ENCODE assay signal across 8 cellular contexts in the genomic region with DNA sequence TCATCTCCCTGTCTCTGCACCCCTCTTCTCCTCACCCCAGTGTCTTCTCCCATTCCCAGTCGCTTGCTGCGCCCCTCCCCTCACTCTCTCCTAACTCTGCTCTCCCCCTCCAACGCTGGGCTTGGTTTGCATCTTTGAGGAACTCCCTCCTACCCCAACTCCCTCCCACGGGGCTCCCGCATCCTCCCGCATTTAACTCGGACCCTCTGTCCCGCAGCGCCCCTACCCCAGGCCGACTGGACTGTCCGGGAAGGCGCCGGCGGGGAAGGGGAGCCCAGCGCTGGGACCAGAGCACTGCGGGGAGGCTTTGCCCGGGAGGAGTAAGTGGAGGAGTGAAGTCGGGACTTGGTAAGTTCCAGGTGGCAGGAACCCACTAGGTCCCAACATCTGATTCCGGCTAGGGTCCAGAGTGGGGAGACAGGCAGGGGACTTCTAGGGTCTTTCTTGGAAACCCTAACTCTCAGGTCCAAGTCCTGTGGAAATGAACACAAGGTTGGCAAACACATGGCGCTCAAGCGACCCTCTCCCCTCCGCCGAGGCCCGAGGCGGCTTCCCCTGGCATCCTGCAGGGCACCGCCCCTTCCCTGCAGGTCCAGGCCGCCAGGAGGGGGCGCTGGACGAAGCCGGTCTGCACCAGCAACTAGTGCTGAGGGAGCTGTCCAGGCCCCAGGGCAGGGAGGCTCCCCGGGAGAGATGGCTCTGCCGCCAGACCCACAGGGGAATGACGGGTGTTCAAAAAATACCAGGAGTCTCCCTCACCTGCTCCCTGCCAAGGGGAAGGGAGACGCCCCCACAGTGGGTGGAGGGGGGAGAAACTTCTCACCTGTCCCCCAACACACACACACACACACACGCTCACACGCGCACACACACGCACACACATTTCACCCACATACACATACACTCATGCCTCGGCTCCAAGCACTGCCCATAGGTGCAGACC. TPM values are rescaled to one million over a fixed set of nuclear protein-coding genes. Genes with fewer than 3 reads are reported as not detected.
A peak's percentile ranks its signal among the peaks of the same experiment; 100 is the strongest.
DNase-seq lines count a peak whose midpoint lies in the region; ATAC-seq and TF ChIP-seq lines count a peak whose summit lies in the region.

No MANE protein-coding gene starts in this region.

- POLR2A ChIA-PET in T-cell (lab: Charles Lee), result no interaction called here

- H3K4me1 ChIP-seq in ES-I3 (ENCODE audit: insufficient read depth, low read length) (peaks cover 5% of the 10 kb centered on the region; the same call in 1 of the 2 replicates), ascending aorta (peaks cover 0 to 4% of the 10 kb centered on the region in 2 donors)

- peak overlapping the region in 1 of 2 donors; percentile 20 for H3K4me3 ChIP-seq in ascending aorta
- peak overlapping the region; percentile 75 for H3K4me3 ChIP-seq in iPS-18c (ENCODE audit: insufficient read depth, low read depth, low read length)

- H3K9me3 ChIP-seq in ES-I3 (ENCODE audit: control insufficient read depth, insufficient read depth, low read length) (no peaks in the 10 kb centered on the region), ascending aorta (no peaks in the 10 kb centered on the region), iPS-18c (ENCODE audit: control insufficient read depth, insufficient read depth, low read length) (peaks cover 2% of the 10 kb centered on the region)

- no peaks in the 10 kb centered on the region for H3K9me3 Mint-ChIP-seq in T-cell

- no peaks in the 10 kb centered on the region for H3K36me3 ChIP-seq in ES-I3 (ENCODE audit: insufficient read depth, low read length)
- no peaks in the 10 kb centered on the region for H3K36me3 ChIP-seq in ascending aorta

- DNase-seq in T-cell, result peak in 33 of 34 experiments; percentile 8 to 72 (median 52)
- DNase-seq in ascending aorta (ENCODE audit: low spot score in 2 of 2), result no peak
- peak; percentile 21 to 57 for DNase-seq in stimulated activated CD4-positive, alpha-beta T cell treated with anti-CD3 and anti-CD28 coated beads, Interleukin-1b, Interleukin-23, amount 100 ng/mL, for 4 hours (ENCODE audit: low read depth in 2 of 2)
- DNase-seq in DMS153 (lab: John Stamatoyannopoulos, UW), result no peak

- H3K36me3 Mint-ChIP-seq in T-cell, result no peaks in the 10 kb centered on the region

- H3K27me3 ChIP-seq in ascending aorta, result no peaks in the 10 kb centered on the region

- no peak overlapping the region for H3K27ac Mint-ChIP-seq in T-cell

- CTCF ChIA-PET in T-cell (lab: Charles Lee), result interaction anchor here in 1 of 2 donors (0.6 kb wide), 2 partner anchors 8 to 609 kb away, joined by 3 to 4 read pairs; no protein-coding TSS in a partner anchor

- H3K27ac ChIP-seq in ascending aorta, result no peak overlapping the region

- peak overlapping the region; percentile 74 for H3K9ac ChIP-seq in ES-I3 (ENCODE audit: low read depth, low read length)

- ATAC-seq in HG03460 (IDR thresholded peaks at IDR 0.05; ENCODE audit: unreplicated experiment) (peak; percentile 52), T-cell (replicated peaks in 1 of 4) (peak; percentile 56 to 77 (median 64)), HG02571 (IDR thresholded peaks at IDR 0.05; ENCODE audit: unreplicated experiment) (no peak)

- peaks cover 26 to 36% of the 10 kb centered on the region in 2 donors for H3K27me3 Mint-ChIP-seq in T-cell

- H3K4me1 Mint-ChIP-seq in T-cell, result peaks cover 8 to 15% (median 10%) of the 10 kb centered on the region in 3 donors

- intact Hi-C loops in ascending aorta (cut with DNase I), result loop anchor here (5.0 kb wide), 1 partner anchor 1237 kb away; no protein-coding TSS in a partner anchor

- peak in 2 of 3 experiments; percentile 40 to 41 for TF ChIP-seq CTCF in ascending aorta (IDR thresholded peaks at IDR 0.05)

- H3K4me3 Mint-ChIP-seq in T-cell, result peak overlapping the region in 1 of 3 donors; percentile 44

RNA-seq across cellular contexts. Expression of a gene that starts 53.2 kb away (rescaled TPM):
- total RNA-seq in T-cell (not detected), ascending aorta (not detected)

Comparison
In these comparisons a context has a peak if more than half of its experiments do, and no peak if none do; other contexts are left out.
1. DNase-seq: peak in T-cell (33 of 34) and stimulated activated CD4-positive, alpha-beta T cell treated with anti-CD3 and anti-CD28 coated beads, Interleukin-1b, Interleukin-23, amount 100 ng/mL, for 4 hours (2 of 2); none in ascending aorta (0 of 2) and DMS153 (single experiment).